In genomic region chr11:130477646-130478203, GRCh38 we compare ENCODE assay signal across 11 cellular contexts. TPM values are rescaled to one million over a fixed set of nuclear protein-coding genes. Genes with fewer than 3 reads are reported as not detected.
DNase-seq lines count a peak whose midpoint lies in the region; ATAC-seq and TF ChIP-seq lines count a peak whose summit lies in the region.
"Had no signal": no experiment of that assay in that cellular context is flagged by ENCODE, and none has a peak within 500 bp of the region (broad histone marks: within the 10 kb centered on the region; RNA-seq: fewer than 3 reads in every experiment).

No MANE protein-coding gene starts in this region.

- WGBS in sigmoid colon, 2 donors = 81 to 86% methylated on average over 5 of the region's 5 CpGs

- ATAC-seq in SK-N-SH treated with all-trans-retinoic acid at 6 μM for 48 hours = peak; percentile 2; the same call in 1 of the 3 replicates

- intact Hi-C loops in sigmoid colon (cut with DNase I) = no loop called here

- no peak for TF ChIP-seq CTCF in sigmoid colon (IDR thresholded peaks at IDR 0.05)

- no peak for TF ChIP-seq POLR2A in sigmoid colon (IDR thresholded peaks at IDR 0.05)

- H3K9me3 ChIP-seq in sigmoid colon = no peaks in the 10 kb centered on the region
- H3K9me3 ChIP-seq: BE2C, right lobe of liver had no signal

- no peaks in the 10 kb centered on the region for H3K27me3 ChIP-seq in sigmoid colon
- H3K27me3 ChIP-seq: BE2C, right lobe of liver had no signal

- no peak overlapping the region for H3K4me3 ChIP-seq in sigmoid colon
- H3K4me3 ChIP-seq: right lobe of liver had no signal

- peak overlapping the region; percentile 66 to 78 (median 74) for H3K27ac ChIP-seq in sigmoid colon
- H3K27ac ChIP-seq: KMS-11 had no signal

- H3K4me1 ChIP-seq in sigmoid colon = peaks cover 0 to 32% (median 25%) of the 10 kb centered on the region in 4 donors
- H3K4me1 ChIP-seq: right lobe of liver had no signal

- DNase-seq in AG08396 (ENCODE audit: low spot score) (peak; percentile 29), fibroblast of the conjunctiva (ENCODE audit: low read depth) (peak; percentile 27), sigmoid colon (no peak), NAMALWA (ENCODE audit: low spot score) (no peak), NCI-H446 (lab: John Stamatoyannopoulos, UW) (no peak)
- DNase-seq in stimulated activated CD4-positive, alpha-beta T cell treated with anti-CD3 and anti-CD28 coated beads, Interleukin-4, amount 100 ng/mL, for 1 hour = no peak
- no peak for DNase-seq in stimulated activated CD4-positive, alpha-beta T cell treated with anti-CD3 and anti-CD28 coated beads, Interleukin-12 subunit alpha, Interleukin-12 subunit beta, amount 100 ng/mL, for 4 hours

- TF ChIP-seq EP300 in sigmoid colon (IDR thresholded peaks at IDR 0.05) = no peak

- H3K36me3 ChIP-seq in sigmoid colon = peaks cover 0 to 10% (median 0%) of the 10 kb centered on the region in 4 donors
- H3K36me3 ChIP-seq: BE2C, right lobe of liver had no signal

TF ChIP-seq in SK-N-SH treated with all-trans-retinoic acid at 6 μM for 48 hours, 23 proteins besides CTCF, POLR2A, EP300 and RAD21:
- TF ChIP-seq TOX (CRISPR knock-in tag; IDR thresholded peaks at IDR 0.05; ENCODE audit: borderline replicate concordance) = no peak
- TF ChIP-seq ZFP3 (CRISPR knock-in tag; IDR thresholded peaks at IDR 0.05) = no peak
- TF ChIP-seq BACH2 (CRISPR knock-in tag; IDR thresholded peaks at IDR 0.05; ENCODE audit: borderline replicate concordance) = no peak
- no peak for TF ChIP-seq ISL1 (CRISPR knock-in tag; IDR thresholded peaks at IDR 0.05)
- TF ChIP-seq CREB5 (CRISPR knock-in tag; IDR thresholded peaks at IDR 0.05; ENCODE audit: low read depth) = no peak
- TF ChIP-seq, protein P1, sequence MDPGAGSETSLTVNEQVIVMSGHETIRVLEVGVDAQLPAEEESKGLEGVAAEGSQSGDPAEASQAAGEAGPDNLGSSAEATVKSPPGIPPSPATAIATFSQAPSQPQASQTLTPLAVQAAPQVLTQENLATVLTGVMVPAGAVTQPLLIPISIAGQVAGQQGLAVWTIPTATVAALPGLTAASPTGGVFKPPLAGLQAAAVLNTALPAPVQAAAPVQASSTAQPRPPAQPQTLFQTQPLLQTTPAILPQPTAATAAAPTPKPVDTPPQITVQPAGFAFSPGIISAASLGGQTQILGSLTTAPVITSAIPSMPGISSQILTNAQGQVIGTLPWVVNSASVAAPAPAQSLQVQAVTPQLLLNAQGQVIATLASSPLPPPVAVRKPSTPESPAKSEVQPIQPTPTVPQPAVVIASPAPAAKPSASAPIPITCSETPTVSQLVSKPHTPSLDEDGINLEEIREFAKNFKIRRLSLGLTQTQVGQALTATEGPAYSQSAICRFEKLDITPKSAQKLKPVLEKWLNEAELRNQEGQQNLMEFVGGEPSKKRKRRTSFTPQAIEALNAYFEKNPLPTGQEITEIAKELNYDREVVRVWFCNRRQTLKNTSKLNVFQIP (CRISPR knock-in tag; IDR thresholded peaks at IDR 0.05; ENCODE audit: borderline replicate concordance, low read depth) = no peak
- no peak for TF ChIP-seq SNAI2 (CRISPR knock-in tag; IDR thresholded peaks at IDR 0.05)
- TF ChIP-seq, protein P2, sequence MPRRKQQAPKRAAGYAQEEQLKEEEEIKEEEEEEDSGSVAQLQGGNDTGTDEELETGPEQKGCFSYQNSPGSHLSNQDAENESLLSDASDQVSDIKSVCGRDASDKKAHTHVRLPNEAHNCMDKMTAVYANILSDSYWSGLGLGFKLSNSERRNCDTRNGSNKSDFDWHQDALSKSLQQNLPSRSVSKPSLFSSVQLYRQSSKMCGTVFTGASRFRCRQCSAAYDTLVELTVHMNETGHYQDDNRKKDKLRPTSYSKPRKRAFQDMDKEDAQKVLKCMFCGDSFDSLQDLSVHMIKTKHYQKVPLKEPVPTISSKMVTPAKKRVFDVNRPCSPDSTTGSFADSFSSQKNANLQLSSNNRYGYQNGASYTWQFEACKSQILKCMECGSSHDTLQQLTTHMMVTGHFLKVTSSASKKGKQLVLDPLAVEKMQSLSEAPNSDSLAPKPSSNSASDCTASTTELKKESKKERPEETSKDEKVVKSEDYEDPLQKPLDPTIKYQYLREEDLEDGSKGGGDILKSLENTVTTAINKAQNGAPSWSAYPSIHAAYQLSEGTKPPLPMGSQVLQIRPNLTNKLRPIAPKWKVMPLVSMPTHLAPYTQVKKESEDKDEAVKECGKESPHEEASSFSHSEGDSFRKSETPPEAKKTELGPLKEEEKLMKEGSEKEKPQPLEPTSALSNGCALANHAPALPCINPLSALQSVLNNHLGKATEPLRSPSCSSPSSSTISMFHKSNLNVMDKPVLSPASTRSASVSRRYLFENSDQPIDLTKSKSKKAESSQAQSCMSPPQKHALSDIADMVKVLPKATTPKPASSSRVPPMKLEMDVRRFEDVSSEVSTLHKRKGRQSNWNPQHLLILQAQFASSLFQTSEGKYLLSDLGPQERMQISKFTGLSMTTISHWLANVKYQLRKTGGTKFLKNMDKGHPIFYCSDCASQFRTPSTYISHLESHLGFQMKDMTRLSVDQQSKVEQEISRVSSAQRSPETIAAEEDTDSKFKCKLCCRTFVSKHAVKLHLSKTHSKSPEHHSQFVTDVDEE (CRISPR knock-in tag; IDR thresholded peaks at IDR 0.05) = no peak
- no peak for TF ChIP-seq ZNF565 (CRISPR knock-in tag; conservative IDR thresholded peaks at IDR 0.05; ENCODE audit: low read depth)
- TF ChIP-seq PPARA (CRISPR knock-in tag; IDR thresholded peaks at IDR 0.05; ENCODE audit: borderline replicate concordance) = no peak
- TF ChIP-seq RARB (CRISPR knock-in tag; IDR thresholded peaks at IDR 0.05) = no peak
- TF ChIP-seq ARNTL (CRISPR knock-in tag; IDR thresholded peaks at IDR 0.05; ENCODE audit: borderline replicate concordance, low read depth) = no peak
- no peak for TF ChIP-seq ZC3H10 (CRISPR knock-in tag; IDR thresholded peaks at IDR 0.05)
- no peak for TF ChIP-seq PATZ1 (CRISPR knock-in tag; IDR thresholded peaks at IDR 0.05; ENCODE audit: borderline replicate concordance)
- TF ChIP-seq ZNF70 (CRISPR knock-in tag; IDR thresholded peaks at IDR 0.05) = no peak
- no peak for TF ChIP-seq ZFP30 (CRISPR knock-in tag; IDR thresholded peaks at IDR 0.05)
- no peak for TF ChIP-seq ZNF8 (CRISPR knock-in tag; IDR thresholded peaks at IDR 0.05)
- TF ChIP-seq CSRNP3 (CRISPR knock-in tag; IDR thresholded peaks at IDR 0.05) = no peak
- no peak for TF ChIP-seq ESRRG (CRISPR knock-in tag; IDR thresholded peaks at IDR 0.05)
- no peak for TF ChIP-seq TCF4 (CRISPR knock-in tag; IDR thresholded peaks at IDR 0.05; ENCODE audit: borderline replicate concordance)

RNA-seq across cellular contexts. Expression of gene ADAMTS15, which starts 29.3 kb away (rescaled TPM):
- 1 to 10 TPM; 2.1 to 8.9 (median 3.2) TPM for total RNA-seq in sigmoid colon
- polyA plus RNA-seq in sigmoid colon = 1 to 10 TPM in 1 of 3 donors, under 1 TPM in 2; 0.46 to 6.1 (median 0.60) TPM

RNA-seq across cellular contexts. Expression of gene ADAMTS8, which starts 49.3 kb away (rescaled TPM):
- total RNA-seq in sigmoid colon = 10 to 100 TPM in 1 of 4 donors, 1 to 10 TPM in 3; 3.5 to 11.9 (median 6.7) TPM
- polyA plus RNA-seq in sigmoid colon = 1 to 10 TPM in 1 of 3 donors, under 1 TPM in 1, not detected in 1; under 0.01 to 3.3 TPM

Comparison
In these comparisons a context has a peak if more than half of its experiments do, and no peak if none do; other contexts are left out.
1. DNase-seq: peak in AG08396 (single experiment) and fibroblast of the conjunctiva (single experiment); none in sigmoid colon (single experiment), stimulated activated CD4-positive, alpha-beta T cell treated with anti-CD3 and anti-CD28 coated beads, Interleukin-4, amount 100 ng/mL, for 1 hour (single experiment), NAMALWA (single experiment), stimulated activated CD4-positive, alpha-beta T cell treated with anti-CD3 and anti-CD28 coated beads, Interleukin-12 subunit alpha, Interleukin-12 subunit beta, amount 100 ng/mL, for 4 hours (single experiment) and NCI-H446 (0 of 2).